In the genomic region with DNA sequence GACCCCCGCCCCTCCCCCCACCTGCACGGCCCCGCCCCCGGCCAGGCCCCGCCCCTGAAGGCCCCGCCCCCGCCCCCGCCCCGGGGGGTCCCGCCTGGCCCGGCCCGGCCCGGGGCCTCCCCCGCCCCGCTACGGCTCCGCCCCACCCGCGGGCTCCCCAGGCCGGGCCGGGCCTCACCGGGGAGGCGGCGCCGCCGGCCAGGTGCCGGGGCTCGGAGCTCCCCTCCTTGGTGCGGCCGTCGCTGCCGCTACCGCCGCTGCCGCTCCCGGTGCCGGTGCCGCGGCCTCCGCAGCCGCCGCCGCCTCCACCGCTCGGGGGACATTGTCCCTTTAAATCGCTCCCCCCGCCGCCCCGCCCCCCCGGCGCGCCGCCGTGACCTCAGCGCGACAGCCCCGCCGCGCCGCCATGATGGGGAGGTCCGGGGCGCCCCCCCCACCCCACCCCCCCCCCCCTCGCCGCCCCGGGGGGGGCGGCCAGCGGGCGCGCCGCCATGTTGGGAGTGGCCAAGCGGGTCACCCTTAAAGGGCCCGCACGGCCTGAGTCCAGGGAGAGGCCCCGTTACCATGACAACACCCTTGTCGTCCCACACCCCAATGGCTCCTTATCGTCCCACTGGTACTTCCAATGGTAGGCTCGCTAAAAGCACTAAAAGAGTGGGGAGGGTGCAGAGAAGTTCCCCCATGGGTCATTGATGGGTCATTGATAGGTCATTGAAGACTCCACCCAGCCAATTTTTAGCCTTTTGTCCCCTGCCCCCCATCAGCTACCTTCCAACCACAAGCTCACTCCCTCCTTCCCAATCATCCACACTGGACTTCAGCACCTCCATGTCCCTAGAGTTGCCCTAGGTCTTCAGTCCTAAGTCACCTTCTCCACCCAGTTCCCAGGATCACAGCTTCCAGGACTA, we compare ENCODE assay signal across 8 cellular contexts. TPM values are rescaled to one million over a fixed set of nuclear protein-coding genes. Genes with fewer than 3 reads are reported as not detected.
A peak's percentile ranks its signal among the peaks of the same experiment; 100 is the strongest.
DNase-seq lines count a peak whose midpoint lies in the region; ATAC-seq and TF ChIP-seq lines count a peak whose summit lies in the region.

Gene WIZ (minus strand): TSS at position 337 of the 908 bp plus-strand sequence. CDS start 1,649 bp downstream, outside the sequence.

- H3K36me3 Mint-ChIP-seq in neural progenitor cell: peaks cover 2% of the 10 kb centered on the region

- no peak within 1 kb of the TSS for H3K27ac ChIP-seq in neural progenitor cell

- no peaks in the 10 kb centered on the region for H3K36me3 ChIP-seq in neural progenitor cell

- H3K4me3 Mint-ChIP-seq in neural progenitor cell: peak within 1 kb of the TSS; percentile 85
- H3K4me3 Mint-ChIP-seq in stimulated activated naive CD8-positive, alpha-beta T cell treated with anti-CD3 and anti-CD28 coated beads, Interleukin-15, amount 100 ng/mL, for 72 hours: peak within 1 kb of the TSS; percentile 81 to 83

- DNase-seq in SHP77 (lab: John Stamatoyannopoulos, UW): peak; percentile 36 to 73
- DNase-seq in activated gamma-delta T cell treated with Interleukin-2 at 50 U/mL for 16 hours: peak; percentile 85
- peak; percentile 28 for DNase-seq in foreskin melanocyte
- peak; percentile 92 for DNase-seq in neural progenitor cell (ENCODE audit: low spot score)
- DNase-seq in stimulated activated naive CD8-positive, alpha-beta T cell treated with anti-CD3 and anti-CD28 coated beads, Interleukin-15, amount 100 ng/mL, for 72 hours: peak; percentile 81 to 87
- DNase-seq in NCI-H2107 treated with DMSO at 0.1 percent for 48 hours (lab: John Stamatoyannopoulos, UW; ENCODE audit: unreplicated experiment): no peak

- peak within 1 kb of the TSS; percentile 85 for H2AFZ ChIP-seq in neural progenitor cell (replicated peaks)

- peaks cover 42% of the 10 kb centered on the region for H3F3A ChIP-seq in neural progenitor cell (ENCODE audit: low read depth)

- no peaks in the 10 kb centered on the region for H3K9me3 Mint-ChIP-seq in neural progenitor cell
- H3K9me3 Mint-ChIP-seq in stimulated activated naive CD8-positive, alpha-beta T cell treated with anti-CD3 and anti-CD28 coated beads, Interleukin-15, amount 100 ng/mL, for 72 hours: peaks cover 6 to 8% of the 10 kb centered on the region in 2 donors

- peaks cover 26% of the 10 kb centered on the region for H3K27me3 Mint-ChIP-seq in neural progenitor cell (ENCODE audit: insufficient read depth, low read depth)
- H3K27me3 Mint-ChIP-seq in stimulated activated naive CD8-positive, alpha-beta T cell treated with anti-CD3 and anti-CD28 coated beads, Interleukin-15, amount 100 ng/mL, for 72 hours: no peaks in the 10 kb centered on the region

- peaks cover 13% of the 10 kb centered on the region for H4K20me1 ChIP-seq in neural progenitor cell (ENCODE audit: low read depth)

- peak within 1 kb of the TSS; percentile 47 for H3K27ac Mint-ChIP-seq in neural progenitor cell
- H3K27ac Mint-ChIP-seq in stimulated activated naive CD8-positive, alpha-beta T cell treated with anti-CD3 and anti-CD28 coated beads, Interleukin-15, amount 100 ng/mL, for 72 hours: peak within 1 kb of the TSS; percentile 49 to 66

- peaks cover 17% of the 10 kb centered on the region for H3K4me1 Mint-ChIP-seq in neural progenitor cell
- H3K4me1 Mint-ChIP-seq in stimulated activated naive CD8-positive, alpha-beta T cell treated with anti-CD3 and anti-CD28 coated beads, Interleukin-15, amount 100 ng/mL, for 72 hours: peaks cover 30% of the 10 kb centered on the region

- ATAC-seq in HG03175 (IDR thresholded peaks at IDR 0.05; ENCODE audit: unreplicated experiment): peak; percentile 40
- peak; percentile 79 for ATAC-seq in stimulated activated naive CD8-positive, alpha-beta T cell treated with anti-CD3 and anti-CD28 coated beads, Interleukin-15, amount 100 ng/mL, for 72 hours

- no peaks in the 10 kb centered on the region for H3K9me3 ChIP-seq in neural progenitor cell (ENCODE audit: low read depth)

- H3K79me2 ChIP-seq in neural progenitor cell (ENCODE audit: low read depth): no peaks in the 10 kb centered on the region

- H3K4me3 ChIP-seq in GM08714 (ENCODE audit: low read length): peak within 1 kb of the TSS; percentile 55; the same call in 1 of the 2 replicates
- peak within 1 kb of the TSS; percentile 90 for H3K4me3 ChIP-seq in neural progenitor cell

- H3K9ac ChIP-seq in neural progenitor cell: no peak within 1 kb of the TSS

- H3K4me2 ChIP-seq in neural progenitor cell: peak within 1 kb of the TSS; percentile 100

- H3K27me3 ChIP-seq in neural progenitor cell: peaks cover 26% of the 10 kb centered on the region

- TF ChIP-seq CTCF in neural progenitor cell (IDR thresholded peaks at IDR 0.05): no peak

- peaks cover 7% of the 10 kb centered on the region for H3K4me1 ChIP-seq in neural progenitor cell

RNA-seq across cellular contexts. Expression of gene WIZ, which starts in this region (rescaled TPM):
- total RNA-seq in neural progenitor cell (ENCODE audit: low replicate concordance): 9.1 and 30.3 TPM in 2 replicates
